17 cellular contexts compared by ENCODE assay signal in the genomic region with DNA sequence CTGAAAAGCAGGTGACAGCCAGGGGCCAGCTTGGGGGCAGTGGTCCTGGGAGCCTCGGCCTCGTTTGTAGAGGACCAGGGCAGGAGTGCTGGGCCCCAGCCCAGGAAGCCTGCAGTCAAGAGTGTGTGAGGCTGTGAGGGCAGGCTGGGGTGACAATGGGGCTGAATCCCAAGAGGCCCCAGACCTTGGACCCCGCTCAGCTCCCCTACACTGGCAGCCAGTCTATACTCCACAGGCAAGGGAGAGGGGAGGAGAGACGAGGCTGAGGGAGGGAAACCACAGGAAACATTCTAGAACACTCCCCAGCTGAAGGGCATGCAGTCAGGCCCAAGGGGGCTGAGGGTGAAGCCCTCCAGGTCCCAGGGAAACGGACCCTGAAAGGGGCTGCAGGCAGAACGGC.
"Had no signal": no experiment of that assay in that cellular context is flagged by ENCODE, and none has a peak within 500 bp of the region (broad histone marks: within the 10 kb centered on the region; RNA-seq: fewer than 3 reads in every experiment).

No MANE protein-coding gene starts in this region.

- H3K9me3 Mint-ChIP-seq: activated CD4-positive, alpha-beta T cell treated with anti-CD3 and anti-CD28 coated beads, Interleukin-2, amount 10 ng/mL, durations not matched to agents 7 days and 5 days; nephron progenitor cell had no signal

- H3K27ac Mint-ChIP-seq: activated CD4-positive, alpha-beta T cell treated with anti-CD3 and anti-CD28 coated beads, Interleukin-2, amount 10 ng/mL, durations not matched to agents 7 days and 5 days; nephron progenitor cell had no signal

- H3K27me3 ChIP-seq: ascending aorta, breast epithelium, gastroesophageal sphincter, heart right ventricle, tibial nerve had no signal

- FAIRE-seq: urothelium cell line had no signal

- H3K9me3 ChIP-seq: ascending aorta, breast epithelium, gastroesophageal sphincter, heart right ventricle, left ventricle myocardium inferior, tibial nerve had no signal

- ATAC-seq: activated CD4-positive, CD25-positive, alpha-beta regulatory T cell treated with anti-CD3 and anti-CD28 coated beads, Interleukin-2, amount 50 U/mL, for 24 hours; esophagus mucosa; gastroesophageal sphincter; heart right ventricle; stimulated activated naive CD8-positive, alpha-beta T cell treated with anti-CD3 and anti-CD28 coated beads, Interleukin-15, Interleukin-2, amounts not matched to agents 100 U/mL and 50 U/mL, for 24 hours had no signal

- H3K27me3 Mint-ChIP-seq: activated CD4-positive, alpha-beta T cell treated with anti-CD3 and anti-CD28 coated beads, Interleukin-2, amount 10 ng/mL, durations not matched to agents 7 days and 5 days had no signal

- H3K4me3 ChIP-seq: ascending aorta, breast epithelium, gastroesophageal sphincter, heart right ventricle, left ventricle myocardium inferior, tibial nerve had no signal

- H3K27ac ChIP-seq: ascending aorta, breast epithelium, gastroesophageal sphincter, heart right ventricle, left ventricle myocardium inferior, tibial nerve had no signal

- DNase-seq: activated CD4-positive, alpha-beta T cell treated with anti-CD3 and anti-CD28 coated beads, Interleukin-2, amount 10 ng/mL, durations not matched to agents 7 days and 5 days; activated effector memory CD4-positive, alpha-beta T cell treated with Interleukin-2 at 50 U/mL for 16 hours; activated naive CD4-positive, alpha-beta T cell treated with anti-CD3 and anti-CD28 coated beads, Interleukin-2, amount 50 U/mL, for 16 hours; cerebellar nuclear complex; effector CD4-positive, alpha-beta T cell; heart right ventricle; left ventricle myocardium inferior; nephron progenitor cell; nucleus accumbens; stimulated activated naive CD8-positive, alpha-beta T cell treated with anti-CD3 and anti-CD28 coated beads, Interleukin-15, Interleukin-2, amounts not matched to agents 100 U/mL and 50 U/mL, for 24 hours had no signal

- H3K4me3 Mint-ChIP-seq: activated CD4-positive, alpha-beta T cell treated with anti-CD3 and anti-CD28 coated beads, Interleukin-2, amount 10 ng/mL, durations not matched to agents 7 days and 5 days; nephron progenitor cell had no signal
